In the genomic region with DNA sequence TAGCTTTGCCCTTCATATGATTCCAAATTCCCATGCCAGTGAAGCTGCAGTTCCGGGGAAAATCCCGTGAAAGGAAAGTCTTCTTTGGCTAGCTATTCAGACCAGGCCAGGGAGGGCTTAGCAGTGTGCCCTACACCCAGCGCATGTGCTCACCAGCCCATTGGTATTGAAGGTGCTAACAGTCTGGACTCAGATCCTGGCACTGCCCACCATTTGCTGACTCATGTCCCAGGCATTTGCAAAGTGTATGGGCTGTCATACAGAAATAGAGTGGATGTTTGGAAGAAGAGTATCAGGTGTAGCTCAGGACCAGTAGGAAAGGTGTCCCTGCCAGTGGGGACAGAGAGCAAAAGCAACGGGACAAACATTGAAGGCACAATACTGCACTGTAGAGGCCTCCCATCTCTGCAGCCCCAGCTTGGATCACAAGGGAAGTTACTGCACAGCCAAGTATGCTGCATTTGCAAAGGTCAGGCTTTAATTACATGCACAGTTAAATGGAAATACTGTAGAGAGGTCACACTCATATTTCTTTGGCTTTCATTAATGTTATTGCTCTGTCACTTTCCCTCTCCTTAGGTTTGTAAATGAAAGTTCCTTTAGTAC, we compare ENCODE assay signal across 1 cellular context.
TF ChIP-seq lines count a peak whose summit lies in the region.

No MANE protein-coding gene starts in this region.

TF ChIP-seq in GM23338, 12 proteins besides CTCF, POLR2A, EP300 and RAD21 (continued from another document):
- no peak for TF ChIP-seq EZH2 (IDR thresholded peaks at IDR 0.05; ENCODE audit: low read depth, unreplicated experiment)
- no peak for TF ChIP-seq STAT1 (IDR thresholded peaks at IDR 0.05; ENCODE audit: unreplicated experiment)
- TF ChIP-seq JUNB (IDR thresholded peaks at IDR 0.05; ENCODE audit: unreplicated experiment), result no peak
